8 cellular contexts compared by ENCODE assay signal in genomic region chr16:66974156-66974931, GRCh38. TPM values are rescaled to one million over a fixed set of nuclear protein-coding genes. Genes with fewer than 3 reads are reported as not detected.
DNase-seq lines count a peak whose midpoint lies in the region; ATAC-seq lines count a peak whose summit lies in the region.
"Not testable (repeated sequence)": the region's sequence is repeated elsewhere in the genome, so short reads cannot be mapped to it uniquely, and the experiment has no call there.
"Had no signal": no experiment of that assay in that cellular context is flagged by ENCODE, and none has a peak within 500 bp of the region (broad histone marks: within the 10 kb centered on the region; RNA-seq: fewer than 3 reads in every experiment).

No MANE protein-coding gene starts in this region.

- H3K27ac Mint-ChIP-seq in CD4-positive, CD25-positive, alpha-beta regulatory T cell = peak overlapping the region in 2 of 3 donors; percentile 15 to 20
- peak overlapping the region; percentile 85 for H3K27ac Mint-ChIP-seq in activated CD4-positive, alpha-beta T cell treated with anti-CD3 and anti-CD28 coated beads, Interleukin-2, amount 10 ng/mL, durations not matched to agents 7 days and 5 days
- H3K27ac Mint-ChIP-seq in activated T-cell treated with anti-CD3 and anti-CD28 coated beads, Interleukin-2, amount 50 U/mL, for 72 hours = not testable (repeated sequence)
- H3K27ac Mint-ChIP-seq in activated naive CD8-positive, alpha-beta T cell treated with anti-CD3 and anti-CD28 coated beads, Interleukin-2, amount 10 ng/mL, durations not matched to agents 7 days and 5 days = peak overlapping the region; percentile 75
- peak overlapping the region in 2 of 9 donors; percentile 28 to 85 for H3K27ac Mint-ChIP-seq in naive thymus-derived CD4-positive, alpha-beta T cell

- H3K4me3 Mint-ChIP-seq in CD4-positive, CD25-positive, alpha-beta regulatory T cell = peak overlapping the region; percentile 63 to 89 (median 83)
- H3K4me3 Mint-ChIP-seq in activated CD4-positive, alpha-beta T cell treated with anti-CD3 and anti-CD28 coated beads, Interleukin-2, amount 10 ng/mL, durations not matched to agents 7 days and 5 days = peak overlapping the region; percentile 55
- H3K4me3 Mint-ChIP-seq in activated T-cell treated with anti-CD3 and anti-CD28 coated beads, Interleukin-2, amount 50 U/mL, for 72 hours = peak overlapping the region; percentile 80 to 91
- H3K4me3 Mint-ChIP-seq in activated naive CD8-positive, alpha-beta T cell treated with anti-CD3 and anti-CD28 coated beads, Interleukin-2, amount 10 ng/mL, durations not matched to agents 7 days and 5 days = peak overlapping the region; percentile 78
- peak overlapping the region in 8 of 10 donors; percentile 61 to 83 (median 79) for H3K4me3 Mint-ChIP-seq in naive thymus-derived CD4-positive, alpha-beta T cell

- H3K36me3 ChIP-seq in CD4-positive, CD25-positive, alpha-beta regulatory T cell (ENCODE audit: control insufficient read depth, insufficient read depth, low read length); SJCRH30; naive thymus-derived CD4-positive, alpha-beta T cell (ENCODE audit: control insufficient read depth in 2 of 3, insufficient read depth in 3 of 3, low read length in 3 of 3): not testable (repeated sequence)

- not testable (repeated sequence) for H3K36me3 Mint-ChIP-seq in CD4-positive, CD25-positive, alpha-beta regulatory T cell; activated CD4-positive, alpha-beta T cell treated with anti-CD3 and anti-CD28 coated beads, Interleukin-2, amount 10 ng/mL, durations not matched to agents 7 days and 5 days (ENCODE audit: low read depth); activated T-cell treated with anti-CD3 and anti-CD28 coated beads, Interleukin-2, amount 50 U/mL, for 72 hours (ENCODE audit: insufficient read depth in 2 of 2); activated naive CD8-positive, alpha-beta T cell treated with anti-CD3 and anti-CD28 coated beads, Interleukin-2, amount 10 ng/mL, durations not matched to agents 7 days and 5 days; naive thymus-derived CD4-positive, alpha-beta T cell

- CTCF ChIA-PET in activated CD4-positive, alpha-beta T cell treated with anti-CD3 and anti-CD28 coated beads, Interleukin-2, amount 10 ng/mL, durations not matched to agents 7 days and 5 days (lab: Charles Lee) = interaction anchor here (1.2 to 3.7 kb wide), 7 partner anchors 10 to 201 kb away, joined by 3 to 17 read pairs (median 6); partner anchors contain the start of gene CES3
- CTCF ChIA-PET in naive thymus-derived CD4-positive, alpha-beta T cell (lab: Charles Lee) = interaction anchor here (0.6 kb wide), 1 partner anchor 172 kb away, joined by 3 read pairs; no protein-coding TSS in a partner anchor

- H3K9me3 Mint-ChIP-seq in CD4-positive, CD25-positive, alpha-beta regulatory T cell; activated CD4-positive, alpha-beta T cell treated with anti-CD3 and anti-CD28 coated beads, Interleukin-2, amount 10 ng/mL, durations not matched to agents 7 days and 5 days; activated T-cell treated with anti-CD3 and anti-CD28 coated beads, Interleukin-2, amount 50 U/mL, for 72 hours; activated naive CD8-positive, alpha-beta T cell treated with anti-CD3 and anti-CD28 coated beads, Interleukin-2, amount 10 ng/mL, durations not matched to agents 7 days and 5 days; naive thymus-derived CD4-positive, alpha-beta T cell: not testable (repeated sequence)

- not testable (repeated sequence) for H3K4me3 ChIP-seq in CD4-positive, CD25-positive, alpha-beta regulatory T cell (ENCODE audit: low read depth, low read length); naive thymus-derived CD4-positive, alpha-beta T cell (ENCODE audit: low read length)
- H3K4me3 ChIP-seq in SJCRH30 = peak overlapping the region; percentile 36

- H3K4me1 Mint-ChIP-seq in CD4-positive, CD25-positive, alpha-beta regulatory T cell = peaks cover 0 to 15% (median 9%) of the 10 kb centered on the region in 4 donors
- peaks cover 43% of the 10 kb centered on the region for H3K4me1 Mint-ChIP-seq in activated CD4-positive, alpha-beta T cell treated with anti-CD3 and anti-CD28 coated beads, Interleukin-2, amount 10 ng/mL, durations not matched to agents 7 days and 5 days
- H3K4me1 Mint-ChIP-seq in activated T-cell treated with anti-CD3 and anti-CD28 coated beads, Interleukin-2, amount 50 U/mL, for 72 hours (ENCODE audit: low read depth) = peaks cover 44% of the 10 kb centered on the region
- H3K4me1 Mint-ChIP-seq in activated naive CD8-positive, alpha-beta T cell treated with anti-CD3 and anti-CD28 coated beads, Interleukin-2, amount 10 ng/mL, durations not matched to agents 7 days and 5 days = peaks cover 33% of the 10 kb centered on the region
- peaks cover 0 to 46% (median 5%) of the 10 kb centered on the region in 7 donors for H3K4me1 Mint-ChIP-seq in naive thymus-derived CD4-positive, alpha-beta T cell

- ATAC-seq in CD4-positive, CD25-positive, alpha-beta regulatory T cell (ENCODE audit: low read depth in 2 of 2); activated T-cell treated with anti-CD3 and anti-CD28 coated beads, Interleukin-2, amount 50 U/mL, for 72 hours (replicated peaks in 1 of 2); activated naive CD8-positive, alpha-beta T cell treated with anti-CD3 and anti-CD28 coated beads, Interleukin-2, amount 10 ng/mL, durations not matched to agents 7 days and 5 days (ENCODE audit: low read depth); naive thymus-derived CD4-positive, alpha-beta T cell: not testable (repeated sequence)

- H3K9me3 ChIP-seq in CD4-positive, CD25-positive, alpha-beta regulatory T cell (ENCODE audit: control insufficient read depth in 2 of 2, low read length in 2 of 2); SJCRH30 (replicated peaks); naive thymus-derived CD4-positive, alpha-beta T cell (ENCODE audit: control insufficient read depth in 2 of 3, low read length in 3 of 3): not testable (repeated sequence)

- POLR2A ChIA-PET in activated CD4-positive, alpha-beta T cell treated with anti-CD3 and anti-CD28 coated beads, Interleukin-2, amount 10 ng/mL, durations not matched to agents 7 days and 5 days (lab: Charles Lee) = interaction anchor here (0.6 kb wide), 1 partner anchor 40 kb away, joined by 3 read pairs; no protein-coding TSS in a partner anchor
- POLR2A ChIA-PET in activated naive CD8-positive, alpha-beta T cell treated with anti-CD3 and anti-CD28 coated beads, Interleukin-2, amount 10 ng/mL, durations not matched to agents 7 days and 5 days (lab: Charles Lee) = interaction anchor here (0.6 to 2.9 kb wide), 5 partner anchors 9 to 181 kb away, joined by 3 to 21 read pairs (median 3); no protein-coding TSS in a partner anchor
- POLR2A ChIA-PET in naive thymus-derived CD4-positive, alpha-beta T cell (lab: Charles Lee) = interaction anchor here (1.9 kb wide), 1 partner anchor 54 kb away, joined by 5 read pairs; no protein-coding TSS in a partner anchor

- not testable (repeated sequence) for H3K27me3 ChIP-seq in CD4-positive, CD25-positive, alpha-beta regulatory T cell (ENCODE audit: control insufficient read depth, insufficient read depth, low read length); SJCRH30; naive thymus-derived CD4-positive, alpha-beta T cell (ENCODE audit: control insufficient read depth in 2 of 2, insufficient read depth in 2 of 2, low read length in 2 of 2)

- not testable (repeated sequence) for H3K4me1 ChIP-seq in CD4-positive, CD25-positive, alpha-beta regulatory T cell (ENCODE audit: control insufficient read depth, insufficient read depth, low read length, poor library complexity, severe bottlenecking); SJCRH30; naive thymus-derived CD4-positive, alpha-beta T cell (ENCODE audit: control insufficient read depth in 2 of 2, insufficient read depth in 2 of 2, low read length in 2 of 2)

- H3K27me3 Mint-ChIP-seq in CD4-positive, CD25-positive, alpha-beta regulatory T cell; activated CD4-positive, alpha-beta T cell treated with anti-CD3 and anti-CD28 coated beads, Interleukin-2, amount 10 ng/mL, durations not matched to agents 7 days and 5 days; activated T-cell treated with anti-CD3 and anti-CD28 coated beads, Interleukin-2, amount 50 U/mL, for 72 hours (ENCODE audit: low read depth); activated naive CD8-positive, alpha-beta T cell treated with anti-CD3 and anti-CD28 coated beads, Interleukin-2, amount 10 ng/mL, durations not matched to agents 7 days and 5 days; naive thymus-derived CD4-positive, alpha-beta T cell: not testable (repeated sequence)

- DNase-seq in CD4-positive, CD25-positive, alpha-beta regulatory T cell; activated CD4-positive, alpha-beta T cell treated with anti-CD3 and anti-CD28 coated beads, Interleukin-2, amount 10 ng/mL, durations not matched to agents 7 days and 5 days; activated T-cell treated with anti-CD3 and anti-CD28 coated beads, Interleukin-2, amount 50 U/mL, for 72 hours; activated naive CD8-positive, alpha-beta T cell treated with anti-CD3 and anti-CD28 coated beads, Interleukin-2, amount 10 ng/mL, durations not matched to agents 7 days and 5 days; naive thymus-derived CD4-positive, alpha-beta T cell: not testable (repeated sequence)
- DNase-seq in SJCRH30 = peak; percentile 55 to 70

- intact Hi-C loops in naive thymus-derived CD4-positive, alpha-beta T cell (cut with micrococcal nuclease) = not testable (repeated sequence)

- H3K27ac ChIP-seq in CD4-positive, CD25-positive, alpha-beta regulatory T cell (ENCODE audit: insufficient read depth, low read length, poor library complexity, severe bottlenecking); naive thymus-derived CD4-positive, alpha-beta T cell (ENCODE audit: low read depth, low read length): not testable (repeated sequence)
- 0 out of 2 replicates have a peak overlapping the region, but pooled peaks have one; percentile 14 for H3K27ac ChIP-seq in SJCRH30

RNA-seq across cellular contexts. Expression of gene CES3, which starts 13.3 kb away (rescaled TPM):
- total RNA-seq in CD4-positive, CD25-positive, alpha-beta regulatory T cell = 0.74 TPM
- polyA plus RNA-seq in CD4-positive, CD25-positive, alpha-beta regulatory T cell = under 1 TPM; 0.10 to 0.29 (median 0.26) TPM
- 0.08 TPM in 2 replicates for total RNA-seq in SJCRH30 (2014; rRNA removed; shearing (Covaris generic))
- 1 to 10 TPM; 5.9 to 6.4 TPM for total RNA-seq in activated CD4-positive, alpha-beta T cell treated with anti-CD3 and anti-CD28 coated beads, Interleukin-2, amount 10 ng/mL, durations not matched to agents 7 days and 5 days
- 10 to 100 TPM in 1 of 2 donors, 1 to 10 TPM in 1; 6.9 to 11.5 TPM for total RNA-seq in activated T-cell treated with anti-CD3 and anti-CD28 coated beads, Interleukin-2, amount 50 U/mL, for 72 hours
- total RNA-seq in activated naive CD8-positive, alpha-beta T cell treated with anti-CD3 and anti-CD28 coated beads, Interleukin-2, amount 10 ng/mL, durations not matched to agents 7 days and 5 days = 1 to 10 TPM; 4.8 to 8.3 TPM
- 10 to 100 TPM in 1 of 5 experiments, under 1 TPM in 3, not detected in 1; 0.32 to 11.5 (median 0.77) TPM for total RNA-seq in naive thymus-derived CD4-positive, alpha-beta T cell
- not detected for polyA plus RNA-seq in naive thymus-derived CD4-positive, alpha-beta T cell
- total RNA-seq: GM23248 had no signal
- polyA plus RNA-seq: GM23248 had no signal

RNA-seq across cellular contexts. Expression of gene CES4A, which starts 14.0 kb away (rescaled TPM):
- total RNA-seq in CD4-positive, CD25-positive, alpha-beta regulatory T cell = 11.9 TPM
- polyA plus RNA-seq in CD4-positive, CD25-positive, alpha-beta regulatory T cell = 1 to 10 TPM; 1.6 to 3.0 (median 2.7) TPM
- total RNA-seq in SJCRH30 (2014; rRNA removed; shearing (Covaris generic)) = not detected in 2 replicates
- 10 to 100 TPM; 28.9 to 30.5 TPM for total RNA-seq in activated CD4-positive, alpha-beta T cell treated with anti-CD3 and anti-CD28 coated beads, Interleukin-2, amount 10 ng/mL, durations not matched to agents 7 days and 5 days
- total RNA-seq in activated T-cell treated with anti-CD3 and anti-CD28 coated beads, Interleukin-2, amount 50 U/mL, for 72 hours = 10 to 100 TPM; 24.4 to 38.8 TPM
- 10 to 100 TPM; 16.2 to 17.5 TPM for total RNA-seq in activated naive CD8-positive, alpha-beta T cell treated with anti-CD3 and anti-CD28 coated beads, Interleukin-2, amount 10 ng/mL, durations not matched to agents 7 days and 5 days
- 10 to 100 TPM; 17.2 to 53.8 (median 20.8) TPM for total RNA-seq in naive thymus-derived CD4-positive, alpha-beta T cell
- 1 to 10 TPM; 5.1 to 7.6 TPM for polyA plus RNA-seq in naive thymus-derived CD4-positive, alpha-beta T cell
- total RNA-seq: A172 had no signal

RNA-seq across cellular contexts. Expression of gene CES2, which starts 39.0 kb away (rescaled TPM):
- total RNA-seq in CD4-positive, CD25-positive, alpha-beta regulatory T cell = 35.4 TPM
- polyA plus RNA-seq in CD4-positive, CD25-positive, alpha-beta regulatory T cell = 10 to 100 TPM; 19.3 to 22.5 (median 19.7) TPM
- 25.2 and 25.7 TPM in 2 replicates for total RNA-seq in SJCRH30 (2014; rRNA removed; shearing (Covaris generic))
- 10 to 100 TPM; 31.5 to 34.9 TPM for total RNA-seq in activated CD4-positive, alpha-beta T cell treated with anti-CD3 and anti-CD28 coated beads, Interleukin-2, amount 10 ng/mL, durations not matched to agents 7 days and 5 days
- total RNA-seq in activated T-cell treated with anti-CD3 and anti-CD28 coated beads, Interleukin-2, amount 50 U/mL, for 72 hours = 10 to 100 TPM; 28.7 to 33.3 TPM
- 10 to 100 TPM; 45.4 to 46.4 TPM for total RNA-seq in activated naive CD8-positive, alpha-beta T cell treated with anti-CD3 and anti-CD28 coated beads, Interleukin-2, amount 10 ng/mL, durations not matched to agents 7 days and 5 days
- total RNA-seq in naive thymus-derived CD4-positive, alpha-beta T cell = 10 to 100 TPM; 40.5 to 64.7 (median 55.3) TPM
- polyA plus RNA-seq in naive thymus-derived CD4-positive, alpha-beta T cell = 10 to 100 TPM; 29.2 to 43.6 TPM

RNA-seq across cellular contexts. Expression of gene CIAO2B, which starts 40.1 kb away (rescaled TPM):
- 64.6 TPM for total RNA-seq in CD4-positive, CD25-positive, alpha-beta regulatory T cell
- 100 to 1,000 TPM; 126 to 161 (median 147) TPM for polyA plus RNA-seq in CD4-positive, CD25-positive, alpha-beta regulatory T cell
- 135 and 146 TPM in 2 replicates for total RNA-seq in SJCRH30 (2014; rRNA removed; shearing (Covaris generic))
- total RNA-seq in activated CD4-positive, alpha-beta T cell treated with anti-CD3 and anti-CD28 coated beads, Interleukin-2, amount 10 ng/mL, durations not matched to agents 7 days and 5 days = 100 to 1,000 TPM in 1 of 2 experiments, 10 to 100 TPM in 1; 95.2 to 112 TPM
- total RNA-seq in activated T-cell treated with anti-CD3 and anti-CD28 coated beads, Interleukin-2, amount 50 U/mL, for 72 hours = 100 to 1,000 TPM; 145 to 167 TPM
- total RNA-seq in activated naive CD8-positive, alpha-beta T cell treated with anti-CD3 and anti-CD28 coated beads, Interleukin-2, amount 10 ng/mL, durations not matched to agents 7 days and 5 days = 100 to 1,000 TPM in 1 of 2 experiments, 10 to 100 TPM in 1; 98.0 to 106 TPM
- total RNA-seq in naive thymus-derived CD4-positive, alpha-beta T cell = 100 to 1,000 TPM in 1 of 5 experiments, 10 to 100 TPM in 4; 47.0 to 116 (median 58.5) TPM
- polyA plus RNA-seq in naive thymus-derived CD4-positive, alpha-beta T cell = 10 to 100 TPM; 89.0 to 93.4 TPM

RNA-seq across cellular contexts. Expression of gene RRAD, which starts 49.0 kb away (rescaled TPM):
- 0.35 TPM for total RNA-seq in CD4-positive, CD25-positive, alpha-beta regulatory T cell
- not detected for polyA plus RNA-seq in CD4-positive, CD25-positive, alpha-beta regulatory T cell
- 0.30 and 0.49 TPM in 2 replicates for total RNA-seq in SJCRH30 (2014; rRNA removed; shearing (Covaris generic))
- total RNA-seq in activated CD4-positive, alpha-beta T cell treated with anti-CD3 and anti-CD28 coated beads, Interleukin-2, amount 10 ng/mL, durations not matched to agents 7 days and 5 days = under 1 TPM; 0.20 to 0.23 TPM
- 1 to 10 TPM; 1.6 to 3.1 TPM for total RNA-seq in activated T-cell treated with anti-CD3 and anti-CD28 coated beads, Interleukin-2, amount 50 U/mL, for 72 hours
- total RNA-seq in activated naive CD8-positive, alpha-beta T cell treated with anti-CD3 and anti-CD28 coated beads, Interleukin-2, amount 10 ng/mL, durations not matched to agents 7 days and 5 days = under 1 TPM; 0.60 to 0.61 TPM
- total RNA-seq in naive thymus-derived CD4-positive, alpha-beta T cell = 1 to 10 TPM in 1 of 5 experiments, under 1 TPM in 4; 0.24 to 1.6 (median 0.88) TPM
- not detected for polyA plus RNA-seq in naive thymus-derived CD4-positive, alpha-beta T cell

Comparison
In these comparisons a context has a peak if more than half of its experiments do, and no peak if none do; other contexts are left out.
1. RNA of gene CES4A, which starts 14.0 kb away (total RNA-seq): 24.4 to 38.8 TPM in activated T-cell treated with anti-CD3 and anti-CD28 coated beads, Interleukin-2, amount 50 U/mL, for 72 hours, 28.9 to 30.5 TPM in activated CD4-positive, alpha-beta T cell treated with anti-CD3 and anti-CD28 coated beads, Interleukin-2, amount 10 ng/mL, durations not matched to agents 7 days and 5 days, 17.2 to 53.8 TPM in naive thymus-derived CD4-positive, alpha-beta T cell, 16.2 to 17.5 TPM in activated naive CD8-positive, alpha-beta T cell treated with anti-CD3 and anti-CD28 coated beads, Interleukin-2, amount 10 ng/mL, durations not matched to agents 7 days and 5 days and 11.9 TPM in CD4-positive, CD25-positive, alpha-beta regulatory T cell (single experiment); not detected in SJCRH30; every median in the first group is over 10 times any median in the second.
2. Peak in every context shown above with its lines, with median percentiles within 50 percentile points of each other: H3K4me3 Mint-ChIP-seq.